ENCODE assay signal across 15 cellular contexts in genomic region chr7:106179256-106179655, GRCh38.
DNase-seq lines count a peak whose midpoint lies in the region; ATAC-seq, FAIRE-seq and TF ChIP-seq lines count a peak whose summit lies in the region.
"Had no signal": no experiment of that assay in that cellular context is flagged by ENCODE, and none has a peak within 500 bp of the region (broad histone marks: within the 10 kb centered on the region; RNA-seq: fewer than 3 reads in every experiment).

No MANE protein-coding gene starts in this region.

- 90% methylated on average over 4 of the region's 4 CpGs for WGBS in liver

- no peak for FAIRE-seq in HTR-8/SVneo (lab: Jason Lieb, UNC)
- FAIRE-seq: A204.1, D721Med had no signal

- intact Hi-C loops in left ventricle myocardium inferior (cut with micrococcal nuclease) = no loop called here
- intact Hi-C loops in left ventricle myocardium superior (cut with micrococcal nuclease) = loop anchor here (10.0 kb wide), 1 partner anchor 556 kb away; no protein-coding TSS in a partner anchor
- intact Hi-C loops in Panc1 (cut with micrococcal nuclease; ENCODE audit: unreplicated experiment) = loop anchor here (5.0 kb wide), 2 partner anchors 103 to 483 kb away; partner anchors contain the start of genes CCDC71L and NAMPT

- TF ChIP-seq RAD21 in liver (IDR thresholded peaks at IDR 0.05) = no peak

- no peaks in the 10 kb centered on the region for H3K9me3 ChIP-seq in left ventricle myocardium inferior (replicated peaks)
- H3K9me3 ChIP-seq in Panc1 (ENCODE audit: control insufficient read depth, insufficient read depth, low read depth, low read length) = no peaks in the 10 kb centered on the region
- H3K9me3 ChIP-seq in liver (ENCODE audit: control insufficient read depth in 4 of 4, low read length in 3 of 4) = no peaks in the 10 kb centered on the region

- in situ Hi-C loops in Panc1 (cut with HindIII; ENCODE audit: low pct_unique_long_range_greater_than_20kb, low sequenced_read_pairs) = no loop called here

- H3K27ac ChIP-seq in left ventricle myocardium inferior (replicated peaks) (peak overlapping the region; percentile 77), Panc1 (ENCODE audit: low read length) (peak overlapping the region; percentile 9; the same call in 1 of the 2 replicates), liver (ENCODE audit: low read depth in 1 of 2, low read length in 2 of 2) (peak overlapping the region; percentile 79 to 85)
- H3K27ac ChIP-seq: KMS-11 had no signal

- CTCF ChIA-PET in Panc1 (lab: Charles Lee) = interaction anchor here (0.6 to 1.7 kb wide), 3 partner anchors 91 to 283 kb away, joined by 3 to 5 read pairs (median 3); no protein-coding TSS in a partner anchor

- POLR2A ChIA-PET in Panc1 (lab: Charles Lee) = no interaction called here

- ATAC-seq in left ventricle myocardium superior = no peak
- no peak for ATAC-seq in Panc1

- DNase-seq in left ventricle myocardium inferior (no peak), left ventricle myocardium superior (no peak), Panc1 (ENCODE audit: low read depth, low spot score) (no peak), NCI-H510A (lab: John Stamatoyannopoulos, UW) (no peak), GOT3 (lab: John Stamatoyannopoulos, UW) (no peak), HTR-8/SVneo (ENCODE audit: insufficient read length, low spot score) (no peak)
- DNase-seq: H9, NCI-H2171, NCI-H524 treated with DMSO at 0.1 percent for 48 hours, SIG-M5, T-helper 1 cell had no signal

- BruUV-seq in Panc1 (replicated peaks; lab: Mats Ljungman, UMichigan) = no TSS peak

- no peaks in the 10 kb centered on the region for H3K36me3 ChIP-seq in left ventricle myocardium inferior
- H3K36me3 ChIP-seq in Panc1 (ENCODE audit: control insufficient read depth, insufficient read depth, low read length) = no peaks in the 10 kb centered on the region
- H3K36me3 ChIP-seq in liver (ENCODE audit: control insufficient read depth in 4 of 4, insufficient read depth in 3 of 4, low read depth in 1 of 4, low read length in 3 of 4) = no peaks in the 10 kb centered on the region

- no peak overlapping the region for H3K4me3 ChIP-seq in left ventricle myocardium inferior
- no peak overlapping the region for H3K4me3 ChIP-seq in Panc1 (ENCODE audit: low read depth in 2 of 2, low read length in 2 of 2)
- H3K4me3 ChIP-seq in liver (ENCODE audit: low read depth in 1 of 3, low read length in 3 of 3) = peak overlapping the region in 1 of 3 donors; percentile 10

- H3K4me1 ChIP-seq in left ventricle myocardium inferior (peaks cover 43% of the 10 kb centered on the region), Panc1 (ENCODE audit: control insufficient read depth, insufficient read depth, low read length) (peaks cover 6% of the 10 kb centered on the region), liver (ENCODE audit: control insufficient read depth in 4 of 4, insufficient read depth in 4 of 4, low read length in 3 of 4) (peaks cover 16 to 59% (median 33%) of the 10 kb centered on the region in 4 donors)

- H3K27me3 ChIP-seq in left ventricle myocardium inferior (ENCODE audit: low read depth) (no peaks in the 10 kb centered on the region), Panc1 (ENCODE audit: control insufficient read depth, insufficient read depth, low read length) (no peaks in the 10 kb centered on the region), liver (ENCODE audit: control insufficient read depth in 4 of 4, insufficient read depth in 4 of 4, low read length in 3 of 4) (no peaks in the 10 kb centered on the region)

- no peak for TF ChIP-seq CTCF in left ventricle myocardium inferior (IDR thresholded peaks at IDR 0.05; ENCODE audit: borderline replicate concordance)
- no peak for TF ChIP-seq CTCF in Panc1 (IDR thresholded peaks at IDR 0.05)
- TF ChIP-seq CTCF in liver (IDR thresholded peaks at IDR 0.05; ENCODE audit: low read depth, low read length, missing input control) = no peak

- H3K9ac ChIP-seq in liver (ENCODE audit: low read depth in 1 of 2, low read length in 2 of 2) = peak overlapping the region; percentile 1 to 79
- H3K9ac ChIP-seq: KMS-11 had no signal

TF ChIP-seq in liver, 16 proteins besides CTCF, POLR2A, EP300 and RAD21:
- TF ChIP-seq FOXA2 (IDR thresholded peaks at IDR 0.05) = no peak
- TF ChIP-seq RXRA (IDR thresholded peaks at IDR 0.05) = no peak
- TF ChIP-seq, protein P1, sequence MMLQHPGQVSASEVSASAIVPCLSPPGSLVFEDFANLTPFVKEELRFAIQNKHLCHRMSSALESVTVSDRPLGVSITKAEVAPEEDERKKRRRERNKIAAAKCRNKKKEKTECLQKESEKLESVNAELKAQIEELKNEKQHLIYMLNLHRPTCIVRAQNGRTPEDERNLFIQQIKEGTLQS (IDR thresholded peaks at IDR 0.05) = no peak
- TF ChIP-seq, protein P2, sequence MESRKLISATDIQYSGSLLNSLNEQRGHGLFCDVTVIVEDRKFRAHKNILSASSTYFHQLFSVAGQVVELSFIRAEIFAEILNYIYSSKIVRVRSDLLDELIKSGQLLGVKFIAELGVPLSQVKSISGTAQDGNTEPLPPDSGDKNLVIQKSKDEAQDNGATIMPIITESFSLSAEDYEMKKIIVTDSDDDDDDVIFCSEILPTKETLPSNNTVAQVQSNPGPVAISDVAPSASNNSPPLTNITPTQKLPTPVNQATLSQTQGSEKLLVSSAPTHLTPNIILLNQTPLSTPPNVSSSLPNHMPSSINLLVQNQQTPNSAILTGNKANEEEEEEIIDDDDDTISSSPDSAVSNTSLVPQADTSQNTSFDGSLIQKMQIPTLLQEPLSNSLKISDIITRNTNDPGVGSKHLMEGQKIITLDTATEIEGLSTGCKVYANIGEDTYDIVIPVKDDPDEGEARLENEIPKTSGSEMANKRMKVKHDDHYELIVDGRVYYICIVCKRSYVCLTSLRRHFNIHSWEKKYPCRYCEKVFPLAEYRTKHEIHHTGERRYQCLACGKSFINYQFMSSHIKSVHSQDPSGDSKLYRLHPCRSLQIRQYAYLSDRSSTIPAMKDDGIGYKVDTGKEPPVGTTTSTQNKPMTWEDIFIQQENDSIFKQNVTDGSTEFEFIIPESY (IDR thresholded peaks at IDR 0.05) = no peak
- no peak for TF ChIP-seq GABPA (IDR thresholded peaks at IDR 0.05 in 1 of 2, conservative IDR thresholded peaks at IDR 0.05 in 1 of 2)
- TF ChIP-seq MAX (IDR thresholded peaks at IDR 0.05) = no peak
- no peak for TF ChIP-seq TAF1 (conservative IDR thresholded peaks at IDR 0.05)
- TF ChIP-seq EGR1 (IDR thresholded peaks at IDR 0.05; ENCODE audit: low read depth in 2 of 2) = no peak
- no peak for TF ChIP-seq JUND (IDR thresholded peaks at IDR 0.05)
- no peak for TF ChIP-seq SP1 (IDR thresholded peaks at IDR 0.05)

Comparison
In these comparisons a context has a peak if more than half of its experiments do, and no peak if none do; other contexts are left out.
1. H3K27ac ChIP-seq: peak in every context shown above with its lines; median percentile 82 in liver; 77 in left ventricle myocardium inferior; 9 in Panc1.